In genomic region chr3:52530918-52531635, GRCh38 we compare ENCODE assay signal across 10 cellular contexts. TPM values are rescaled to one million over a fixed set of nuclear protein-coding genes. Genes with fewer than 3 reads are reported as not detected.
DNase-seq lines count a peak whose midpoint lies in the region; ATAC-seq, FAIRE-seq and TF ChIP-seq lines count a peak whose summit lies in the region.
"Had no signal": no experiment of that assay in that cellular context is flagged by ENCODE, and none has a peak within 500 bp of the region (broad histone marks: within the 10 kb centered on the region; RNA-seq: fewer than 3 reads in every experiment).

No MANE protein-coding gene starts in this region.

- H2BK5ac ChIP-seq in H1 (ENCODE audit: low read depth, low read length) = peak overlapping the region; percentile 60; the same call in 1 of the 2 replicates

- H4K20me1 ChIP-seq in H1 (replicated peaks in 1 of 2; ENCODE audit: control insufficient read depth in 1 of 2, insufficient read depth in 2 of 2, low read length in 2 of 2) (peaks cover 17 to 36% of the 10 kb centered on the region in 2 experiments), HepG2 (ENCODE audit: insufficient read depth, low read length) (0 out of 2 replicates have a peak, but pooled peaks cover 5% of the 10 kb centered on the region)

- no peak overlapping the region for H2BK120ac ChIP-seq in H1 (replicated peaks; ENCODE audit: low read depth, low read length)

- H3K79me2 ChIP-seq in H1 (ENCODE audit: control insufficient read depth in 1 of 2, insufficient read depth in 2 of 2, low read length in 2 of 2) = peaks cover 0 to 36% of the 10 kb centered on the region in 2 experiments; a peak in 2 of 4 replicates
- H3K79me2 ChIP-seq in HepG2 (ENCODE audit: insufficient read depth, low read length) = peaks cover 43% of the 10 kb centered on the region

- WGBS in H1 (ENCODE audit: extremely low coverage in 1 of 2, insufficient coverage in 1 of 2, insufficient read length in 1 of 2, insufficient replicate concordance in 2 of 2, low coverage in 1 of 2, low lambda C conversion rate in 2 of 2, missing lambda C conversion rate in 1 of 2), 2 experiments = 89% methylated on average over 8 of the region's 8 CpGs; no CpG with 5 or more reads in 1 of the 2 experiments
- 70% methylated on average over 3 of the region's 8 CpGs for WGBS in HepG2 (ENCODE audit: low lambda C conversion rate)
- 62% methylated on average over 8 of the region's 8 CpGs; no CpG with 5 or more reads in 1 of the 2 donors for WGBS in testis, 2 donors

- TF ChIP-seq CTCF in H1 (IDR thresholded peaks at IDR 0.05; ENCODE audit: control extremely low read depth in 1 of 3, insufficient read depth in 1 of 3, low read depth in 1 of 3, low read length in 3 of 3) = no peak
- no peak for TF ChIP-seq CTCF in HepG2 (CRISPR knock-in tag; IDR thresholded peaks at IDR 0.05)
- no peak for TF ChIP-seq CTCF in testis (IDR thresholded peaks at IDR 0.05)

- CTCF ChIA-PET in activated CD8-positive, alpha-beta memory T cell treated with anti-CD3 and anti-CD28 coated beads, Interleukin-2, amount 10 ng/mL, durations not matched to agents 7 days and 5 days (lab: Charles Lee) = no interaction called here
- CTCF ChIA-PET in H1 (lab: Charles Lee; ENCODE audit: partially characterized antibody) (no interaction called here), HepG2 (lab: Yijun Ruan, JAX; ENCODE audit: low intra/inter-chr PET ratio, low total read pairs) (no interaction called here)

- H3K18ac ChIP-seq in H1 (ENCODE audit: extremely low read depth, low read length) = no peak overlapping the region

- H3K9me3 Mint-ChIP-seq in activated CD8-positive, alpha-beta memory T cell treated with anti-CD3 and anti-CD28 coated beads, Interleukin-2, amount 10 ng/mL, durations not matched to agents 7 days and 5 days (ENCODE audit: low read depth) = no peaks in the 10 kb centered on the region

- no peaks in the 10 kb centered on the region for H3K9me3 ChIP-seq in H1 (ENCODE audit: insufficient read depth in 2 of 2, low read depth in 1 of 2, low read length in 1 of 2)
- H3K9me3 ChIP-seq in HepG2 (ENCODE audit: low read length) = no peaks in the 10 kb centered on the region
- H3K9me3 ChIP-seq in testis = no peaks in the 10 kb centered on the region
- H3K9me3 ChIP-seq: SJCRH30 had no signal

- H4K91ac ChIP-seq in H1 (replicated peaks; ENCODE audit: insufficient read length, low read length) = no peak overlapping the region

- H3K36me3 ChIP-seq in H1 (ENCODE audit: control insufficient read depth in 2 of 4, insufficient read depth in 4 of 4, low read length in 3 of 4) (peaks cover 23 to 38% (median 30%) of the 10 kb centered on the region in 4 experiments), HepG2 (replicated peaks in 1 of 2; ENCODE audit: control insufficient read depth in 1 of 2, insufficient read depth in 2 of 2, low read length in 2 of 2) (peaks cover 15 to 30% of the 10 kb centered on the region in 2 experiments), testis (ENCODE audit: low read depth, missing control alignments) (no peaks in the 10 kb centered on the region)

- POLR2A ChIA-PET in H1 (lab: Charles Lee; ENCODE audit: partially characterized antibody) = interaction anchor here (2.5 to 3.0 kb wide), 2 partner anchors 12 to 15 kb away, joined by 5 to 25 read pairs; no protein-coding TSS in a partner anchor
- POLR2A ChIA-PET in HepG2 (lab: Yijun Ruan, JAX) = no interaction called here

- no peak overlapping the region for H3K56ac ChIP-seq in H1 (replicated peaks; ENCODE audit: insufficient read length, low read depth, low read length)

- H2BK12ac ChIP-seq in H1 (ENCODE audit: low read depth, low read length) = no peak overlapping the region

- peaks cover 33% of the 10 kb centered on the region for H3K79me1 ChIP-seq in H1 (ENCODE audit: low read depth, low read length)

- H3K4ac ChIP-seq in H1 (replicated peaks; ENCODE audit: insufficient read length, low read depth, low read length) = no peak overlapping the region

- H3K4me3 Mint-ChIP-seq in activated CD8-positive, alpha-beta memory T cell treated with anti-CD3 and anti-CD28 coated beads, Interleukin-2, amount 10 ng/mL, durations not matched to agents 7 days and 5 days = no peak overlapping the region

- no peak overlapping the region for H3K14ac ChIP-seq in H1 (ENCODE audit: insufficient read length)

- TF ChIP-seq POLR2A in H1 (IDR thresholded peaks at IDR 0.05; ENCODE audit: control extremely low read depth in 1 of 2, low read depth in 2 of 2, low read length in 2 of 2) = no peak
- TF ChIP-seq POLR2A in HepG2 (IDR thresholded peaks at IDR 0.05; ENCODE audit: insufficient read depth in 1 of 2, low read depth in 2 of 2, low read length in 2 of 2) = no peak
- TF ChIP-seq POLR2A in testis (IDR thresholded peaks at IDR 0.05) = no peak

- H4K5ac ChIP-seq in H1 (ENCODE audit: insufficient read length, low read depth, low read length) = peak overlapping the region; percentile 7

- H3K27me3 ChIP-seq in H1 (replicated peaks in 1 of 4; ENCODE audit: control insufficient read depth in 3 of 4, extremely low read depth in 1 of 4, insufficient read depth in 3 of 4, low read length in 3 of 4) (no peaks in the 10 kb centered on the region), HepG2 (ENCODE audit: control insufficient read depth in 1 of 2, insufficient read depth in 2 of 2, low read length in 2 of 2) (no peaks in the 10 kb centered on the region), testis (no peaks in the 10 kb centered on the region)
- H3K27me3 ChIP-seq: SJCRH30 had no signal

- intact Hi-C loops in HepG2 (cut with micrococcal nuclease; ENCODE audit: unreplicated experiment) = loop anchor here (5.0 kb wide), 1 partner anchor 59 kb away; no protein-coding TSS in a partner anchor
- intact Hi-C loops in testis (cut with DNase I; ENCODE audit: low total_unique reads) = no loop called here

- no peak overlapping the region for H3K9ac ChIP-seq in H1 (replicated peaks in 1 of 4; ENCODE audit: extremely low read depth in 1 of 4, low read depth in 3 of 4, low read length in 3 of 4)
- H3K9ac ChIP-seq in HepG2 (ENCODE audit: insufficient read depth, low read depth, low read length) = no peak overlapping the region

- no peak for TF ChIP-seq EP300 in H1 (IDR thresholded peaks at IDR 0.05; ENCODE audit: borderline replicate concordance in 1 of 2, low read depth in 2 of 2, low read length in 2 of 2)
- TF ChIP-seq EP300 in HepG2 (IDR thresholded peaks at IDR 0.05; ENCODE audit: low read depth in 2 of 2, low read length in 2 of 2) = no peak
- TF ChIP-seq EP300 in HepG2 (CRISPR knock-in tag; IDR thresholded peaks at IDR 0.05; ENCODE audit: borderline replicate concordance) = no peak

- H2BK20ac ChIP-seq in H1 (ENCODE audit: low read length) = no peak overlapping the region

- H2AFZ ChIP-seq in H1 (ENCODE audit: low read length) = no peak overlapping the region
- H2AFZ ChIP-seq in HepG2 (ENCODE audit: low read length) = no peak overlapping the region

- H3K4me2 ChIP-seq in H1 (ENCODE audit: insufficient read depth in 1 of 2, low read depth in 2 of 2, low read length in 2 of 2) = peak overlapping the region in 1 of 2 experiments; percentile 89; a peak in 1 of 4 replicates
- no peak overlapping the region for H3K4me2 ChIP-seq in HepG2 (ENCODE audit: low read depth, low read length)

- no peaks in the 10 kb centered on the region for H3K27me3 Mint-ChIP-seq in activated CD8-positive, alpha-beta memory T cell treated with anti-CD3 and anti-CD28 coated beads, Interleukin-2, amount 10 ng/mL, durations not matched to agents 7 days and 5 days

- no peak overlapping the region for H3K23ac ChIP-seq in H1 (ENCODE audit: insufficient read length)

- DNase-seq in activated CD8-positive, alpha-beta memory T cell treated with anti-CD3 and anti-CD28 coated beads, Interleukin-2, amount 50 U/mL, for 4 hours = peak; percentile 13
- no peak for DNase-seq in activated CD8-positive, alpha-beta memory T cell treated with anti-CD3 and anti-CD28 coated beads, Interleukin-2, amount 10 ng/mL, durations not matched to agents 7 days and 5 days
- DNase-seq in H1 (ENCODE audit: low read depth in 1 of 2, low spot score in 2 of 2) (no peak), HepG2 (ENCODE audit: low spot score) (no peak), testis (no peak)
- DNase-seq: NCI-H526, SJCRH30 had no signal

- no peak for ATAC-seq in activated CD8-positive, alpha-beta memory T cell treated with anti-CD3 and anti-CD28 coated beads, Interleukin-2, amount 10 ng/mL, durations not matched to agents 7 days and 5 days
- ATAC-seq in HepG2 (no peak), GM18861 (IDR thresholded peaks at IDR 0.05; ENCODE audit: unreplicated experiment) (no peak), HG03135 (IDR thresholded peaks at IDR 0.05; ENCODE audit: unreplicated experiment) (no peak), GM19467 (IDR thresholded peaks at IDR 0.05; ENCODE audit: unreplicated experiment) (no peak)

- H2BK15ac ChIP-seq in H1 (ENCODE audit: low read length) = no peak overlapping the region

- H3K4me3 ChIP-seq in H1 (ENCODE audit: extremely low read depth in 1 of 4, insufficient read depth in 2 of 4, low read depth in 3 of 4, low read length in 4 of 4) (no peak overlapping the region), HepG2 (replicated peaks in 1 of 3; ENCODE audit: insufficient read depth in 1 of 3, low read depth in 2 of 3, low read length in 3 of 3) (no peak overlapping the region; a peak in 1 of 6 replicates), testis (no peak overlapping the region)
- H3K4me3 ChIP-seq: SJCRH30 had no signal

- TF ChIP-seq RAD21 in H1 (IDR thresholded peaks at IDR 0.05 in 1 of 2, conservative IDR thresholded peaks at IDR 0.05 in 1 of 2; ENCODE audit: low read depth in 2 of 2, low read length in 2 of 2) = no peak
- no peak for TF ChIP-seq RAD21 in HepG2 (CRISPR knock-in tag; IDR thresholded peaks at IDR 0.05)

- H3K23me2 ChIP-seq in H1 (ENCODE audit: low read depth, low read length) = peaks cover 13% of the 10 kb centered on the region; the same call in 1 of the 2 replicates

- in situ Hi-C loops in HepG2 (cut with HindIII; ENCODE audit: extremely low pct_ligation_motif_present, low pct_unique_long_range_greater_than_20kb) = no loop called here

- no peak overlapping the region for H2AK5ac ChIP-seq in H1 (ENCODE audit: low read depth, low read length)

- H4K8ac ChIP-seq in H1 (ENCODE audit: extremely low read depth, insufficient read depth, low read length) = peak overlapping the region; percentile 80

- FAIRE-seq in H1 (lab: Jason Lieb, UNC) = no peak
- no peak for FAIRE-seq in HepG2 (lab: Jason Lieb, UNC)

- H3K4me1 Mint-ChIP-seq in activated CD8-positive, alpha-beta memory T cell treated with anti-CD3 and anti-CD28 coated beads, Interleukin-2, amount 10 ng/mL, durations not matched to agents 7 days and 5 days = peaks cover 21% of the 10 kb centered on the region

- no TSS peak for BruUV-seq in HepG2 (replicated peaks; lab: Mats Ljungman, UMichigan)

- no peak overlapping the region for H3K27ac Mint-ChIP-seq in activated CD8-positive, alpha-beta memory T cell treated with anti-CD3 and anti-CD28 coated beads, Interleukin-2, amount 10 ng/mL, durations not matched to agents 7 days and 5 days

- H3K27ac ChIP-seq in H1 (ENCODE audit: low read depth, low read length) (no peak overlapping the region), HepG2 (ENCODE audit: extremely low read length, insufficient read depth, low read length) (no peak overlapping the region), testis (peak overlapping the region; percentile 69 to 86)
- H3K27ac ChIP-seq: SJCRH30 had no signal

- H3K4me1 ChIP-seq in H1 (replicated peaks in 1 of 4; ENCODE audit: control insufficient read depth in 3 of 4, insufficient read depth in 4 of 4, low read length in 3 of 4) (peaks cover 0 to 22% (median 13%) of the 10 kb centered on the region in 4 experiments; a peak in 6 of 7 replicates), HepG2 (ENCODE audit: insufficient read depth, low read length) (peaks cover 57% of the 10 kb centered on the region), testis (peaks cover 58% of the 10 kb centered on the region)
- H3K4me1 ChIP-seq: SJCRH30 had no signal

- H3K36me3 Mint-ChIP-seq in activated CD8-positive, alpha-beta memory T cell treated with anti-CD3 and anti-CD28 coated beads, Interleukin-2, amount 10 ng/mL, durations not matched to agents 7 days and 5 days = peaks cover 2% of the 10 kb centered on the region

RNA-seq across cellular contexts. Expression of gene NT5DC2, which starts 2.6 kb away (rescaled TPM):
- total RNA-seq in activated CD8-positive, alpha-beta memory T cell treated with anti-CD3 and anti-CD28 coated beads, Interleukin-2, amount 10 ng/mL, durations not matched to agents 7 days and 5 days = 10 to 100 TPM; 38.7 to 54.5 TPM
- 331 and 367 TPM in 2 replicates for total RNA-seq in H1 (2021; fragmentation: NEBNext Ultra II Directional; extraction: Animal tissue kit (Norgen Biotek cat#: 25700))
- polyA plus RNA-seq in H1 (2011; rRNA removed) (477 and 618 TPM in 2 replicates), HepG2 (2011; rRNA removed) (217 and 240 TPM in 2 replicates), testis (ENCODE audit: insufficient read depth, low read depth, low replicate concordance) (92.4 TPM)
- 370 TPM for polyA plus RNA-seq in H1 (2011; cell fraction: cytosol; rRNA removed)
- 830 TPM for polyA plus RNA-seq in H1 (2011; cell fraction: nucleus; rRNA removed)
- 216 to 416 TPM (median 397 TPM) in 4 replicates for polyA plus RNA-seq in H1 (2012, experiment 1 of 2)
- polyA plus RNA-seq in H1 (2012, experiment 2 of 2) = 335 TPM
- polyA plus RNA-seq in H1 (2013, experiment 1 of 2) = 241 TPM
- polyA plus RNA-seq in H1 (2013, experiment 2 of 2) = 226 TPM
- 308 and 331 TPM in 2 replicates for polyA minus RNA-seq in H1 (2011; rRNA and poly(A)+ RNA removed)
- polyA minus RNA-seq in H1 (2011; cell fraction: cytosol; rRNA and poly(A)+ RNA removed) = 233 TPM
- polyA minus RNA-seq in H1 (2011; cell fraction: nucleus; rRNA and poly(A)+ RNA removed) = 167 TPM
- total RNA-seq in HepG2 (2016; rRNA removed; fragmentation: Illumina TruSeq; extraction: Trizol) (105 and 131 TPM in 2 replicates), testis (100 to 1,000 TPM; 137 to 147 TPM)
- total RNA-seq in HepG2 (2016; cell fraction: cytosol; rRNA removed; fragmentation: Illumina TruSeq; extraction: Trizol; ENCODE audit: low read depth) = 335 and 351 TPM in 2 replicates
- total RNA-seq in HepG2 (2016; cell fraction: insoluble cytoplasmic fraction; rRNA removed; fragmentation: Illumina TruSeq; extraction: Trizol) = 92.9 and 127 TPM in 2 replicates
- 398 and 413 TPM in 2 replicates for total RNA-seq in HepG2 (2016; cell fraction: membrane; rRNA removed; fragmentation: Illumina TruSeq; extraction: Trizol)
- total RNA-seq in HepG2 (2016; cell fraction: nucleus; rRNA removed; fragmentation: Illumina TruSeq; extraction: Trizol) = 102 and 116 TPM in 2 replicates
- polyA plus RNA-seq in HepG2 (2011; cell fraction: cytosol; rRNA removed) = 148 and 220 TPM in 2 replicates
- 493 and 549 TPM in 2 replicates for polyA plus RNA-seq in HepG2 (2011; cell fraction: nucleus; rRNA removed)
- polyA plus RNA-seq in HepG2 (2012) = 109 and 144 TPM in 2 replicates
- 760 and 829 TPM in 2 replicates for polyA plus RNA-seq in HepG2 (2016; cell fraction: cytosol; fragmentation: Illumina TruSeq; extraction: Trizol; ENCODE audit: low read depth)
- 161 and 192 TPM in 2 replicates for polyA plus RNA-seq in HepG2 (2016; cell fraction: insoluble cytoplasmic fraction; fragmentation: Illumina TruSeq; extraction: Trizol; ENCODE audit: low read depth)
- polyA plus RNA-seq in HepG2 (2016; cell fraction: membrane; fragmentation: Illumina TruSeq; extraction: Trizol; ENCODE audit: low read depth) = 646 and 710 TPM in 2 replicates
- 319 and 344 TPM in 2 replicates for polyA plus RNA-seq in HepG2 (2016; cell fraction: nucleus; fragmentation: Illumina TruSeq; extraction: Trizol; ENCODE audit: insufficient read depth, low read depth)
- polyA minus RNA-seq in HepG2 (2011; rRNA and poly(A)+ RNA removed; ENCODE audit: low replicate concordance) = 166 and 240 TPM in 2 replicates
- polyA minus RNA-seq in HepG2 (2011; cell fraction: cytosol; rRNA and poly(A)+ RNA removed) = 60.3 and 89.1 TPM in 2 replicates
- 74.0 and 75.3 TPM in 2 replicates for polyA minus RNA-seq in HepG2 (2011; cell fraction: nucleus; rRNA and poly(A)+ RNA removed)

RNA-seq across cellular contexts. Expression of gene UQCC5, which starts 5.3 kb away (rescaled TPM):
- 10 to 100 TPM; 12.9 to 15.5 TPM for total RNA-seq in activated CD8-positive, alpha-beta memory T cell treated with anti-CD3 and anti-CD28 coated beads, Interleukin-2, amount 10 ng/mL, durations not matched to agents 7 days and 5 days
- total RNA-seq in H1 (2021; fragmentation: NEBNext Ultra II Directional; extraction: Animal tissue kit (Norgen Biotek cat#: 25700)) = 37.7 and 39.3 TPM in 2 replicates
- polyA plus RNA-seq in H1 (2011; rRNA removed) (35.0 and 45.0 TPM in 2 replicates), HepG2 (2011; rRNA removed) (15.4 and 15.7 TPM in 2 replicates), testis (ENCODE audit: insufficient read depth, low read depth, low replicate concordance) (37.0 TPM)
- polyA plus RNA-seq in H1 (2011; cell fraction: cytosol; rRNA removed) = 55.7 TPM
- polyA plus RNA-seq in H1 (2011; cell fraction: nucleus; rRNA removed) = 59.8 TPM
- 33.1 to 135 TPM (median 91.0 TPM) in 4 replicates for polyA plus RNA-seq in H1 (2012, experiment 1 of 2)
- 63.3 TPM for polyA plus RNA-seq in H1 (2012, experiment 2 of 2)
- polyA plus RNA-seq in H1 (2013, experiment 1 of 2) = 68.6 TPM
- 73.4 TPM for polyA plus RNA-seq in H1 (2013, experiment 2 of 2)
- 4.8 and 5.1 TPM in 2 replicates for polyA minus RNA-seq in H1 (2011; rRNA and poly(A)+ RNA removed)
- 14.8 TPM for polyA minus RNA-seq in H1 (2011; cell fraction: cytosol; rRNA and poly(A)+ RNA removed)
- 25.4 TPM for polyA minus RNA-seq in H1 (2011; cell fraction: nucleus; rRNA and poly(A)+ RNA removed)
- total RNA-seq in HepG2 (2016; rRNA removed; fragmentation: Illumina TruSeq; extraction: Trizol) (29.5 and 33.7 TPM in 2 replicates), testis (10 to 100 TPM; 23.0 to 30.5 TPM)
- total RNA-seq in HepG2 (2016; cell fraction: cytosol; rRNA removed; fragmentation: Illumina TruSeq; extraction: Trizol; ENCODE audit: low read depth) = 45.8 and 54.6 TPM in 2 replicates
- 26.7 and 30.2 TPM in 2 replicates for total RNA-seq in HepG2 (2016; cell fraction: insoluble cytoplasmic fraction; rRNA removed; fragmentation: Illumina TruSeq; extraction: Trizol)
- 28.0 and 35.7 TPM in 2 replicates for total RNA-seq in HepG2 (2016; cell fraction: membrane; rRNA removed; fragmentation: Illumina TruSeq; extraction: Trizol)
- 13.6 and 19.8 TPM in 2 replicates for total RNA-seq in HepG2 (2016; cell fraction: nucleus; rRNA removed; fragmentation: Illumina TruSeq; extraction: Trizol)
- 16.5 and 17.9 TPM in 2 replicates for polyA plus RNA-seq in HepG2 (2011; cell fraction: cytosol; rRNA removed)
- polyA plus RNA-seq in HepG2 (2011; cell fraction: nucleus; rRNA removed) = 23.9 and 45.2 TPM in 2 replicates
- polyA plus RNA-seq in HepG2 (2012) = 7.0 and 36.2 TPM in 2 replicates
- 58.7 and 84.5 TPM in 2 replicates for polyA plus RNA-seq in HepG2 (2016; cell fraction: cytosol; fragmentation: Illumina TruSeq; extraction: Trizol; ENCODE audit: low read depth)
- polyA plus RNA-seq in HepG2 (2016; cell fraction: insoluble cytoplasmic fraction; fragmentation: Illumina TruSeq; extraction: Trizol; ENCODE audit: low read depth) = 49.0 and 49.7 TPM in 2 replicates
- polyA plus RNA-seq in HepG2 (2016; cell fraction: membrane; fragmentation: Illumina TruSeq; extraction: Trizol; ENCODE audit: low read depth) = 35.2 and 53.6 TPM in 2 replicates
- polyA plus RNA-seq in HepG2 (2016; cell fraction: nucleus; fragmentation: Illumina TruSeq; extraction: Trizol; ENCODE audit: insufficient read depth, low read depth) = 38.0 and 44.8 TPM in 2 replicates
- polyA minus RNA-seq in HepG2 (2011; rRNA and poly(A)+ RNA removed; ENCODE audit: low replicate concordance) = 9.6 and 17.6 TPM in 2 replicates
- polyA minus RNA-seq in HepG2 (2011; cell fraction: cytosol; rRNA and poly(A)+ RNA removed) = 5.4 and 10.7 TPM in 2 replicates
- polyA minus RNA-seq in HepG2 (2011; cell fraction: nucleus; rRNA and poly(A)+ RNA removed) = 13.0 and 14.4 TPM in 2 replicates

RNA-seq across cellular contexts. Expression of gene STAB1, which starts 35.9 kb away (rescaled TPM):
- total RNA-seq in activated CD8-positive, alpha-beta memory T cell treated with anti-CD3 and anti-CD28 coated beads, Interleukin-2, amount 10 ng/mL, durations not matched to agents 7 days and 5 days = not detected
- total RNA-seq in H1 (2021; fragmentation: NEBNext Ultra II Directional; extraction: Animal tissue kit (Norgen Biotek cat#: 25700)) = 1.8 and 1.9 TPM in 2 replicates
- 1.0 and 1.3 TPM in 2 replicates for polyA plus RNA-seq in H1 (2011; rRNA removed)
- polyA plus RNA-seq in H1 (2011; cell fraction: cytosol; rRNA removed) = 0.78 TPM
- polyA plus RNA-seq in H1 (2011; cell fraction: nucleus; rRNA removed) = 3.9 TPM
- polyA plus RNA-seq in H1 (2012, experiment 1 of 2) = 0.64 to 1.5 TPM (median 1.2 TPM) in 4 replicates
- polyA plus RNA-seq in H1 (2012, experiment 2 of 2) = 0.62 TPM
- 1.2 TPM for polyA plus RNA-seq in H1 (2013, experiment 1 of 2)
- polyA plus RNA-seq in H1 (2013, experiment 2 of 2) = 0.99 TPM
- 0.85 and 1.4 TPM in 2 replicates for polyA minus RNA-seq in H1 (2011; rRNA and poly(A)+ RNA removed)
- polyA minus RNA-seq in H1 (2011; cell fraction: cytosol; rRNA and poly(A)+ RNA removed) = 1.7 TPM
- polyA minus RNA-seq in H1 (2011; cell fraction: nucleus; rRNA and poly(A)+ RNA removed) = 2.0 TPM
- total RNA-seq in HepG2 (2016; rRNA removed; fragmentation: Illumina TruSeq; extraction: Trizol) = 0.09 and 0.28 TPM in 2 replicates
- total RNA-seq in HepG2 (2016; cell fraction: cytosol; rRNA removed; fragmentation: Illumina TruSeq; extraction: Trizol; ENCODE audit: low read depth) = not detected in 2 replicates
- 0.11 and 0.18 TPM in 2 replicates for total RNA-seq in HepG2 (2016; cell fraction: insoluble cytoplasmic fraction; rRNA removed; fragmentation: Illumina TruSeq; extraction: Trizol)
- 0.31 TPM in 1 of 2 replicates, not detected in the other for total RNA-seq in HepG2 (2016; cell fraction: membrane; rRNA removed; fragmentation: Illumina TruSeq; extraction: Trizol)
- total RNA-seq in HepG2 (2016; cell fraction: nucleus; rRNA removed; fragmentation: Illumina TruSeq; extraction: Trizol) = 0.13 and 0.16 TPM in 2 replicates
- polyA plus RNA-seq in HepG2 (2011; rRNA removed) = 0.34 and 0.59 TPM in 2 replicates
- 0.13 and 0.16 TPM in 2 replicates for polyA plus RNA-seq in HepG2 (2011; cell fraction: cytosol; rRNA removed)
- 4.1 and 4.3 TPM in 2 replicates for polyA plus RNA-seq in HepG2 (2011; cell fraction: nucleus; rRNA removed)
- 0.23 and 0.24 TPM in 2 replicates for polyA plus RNA-seq in HepG2 (2012)
- polyA plus RNA-seq in HepG2 (2016; cell fraction: cytosol; fragmentation: Illumina TruSeq; extraction: Trizol; ENCODE audit: low read depth) = 0.02 and 0.14 TPM in 2 replicates
- 0.10 TPM in 1 of 2 replicates, not detected in the other for polyA plus RNA-seq in HepG2 (2016; cell fraction: insoluble cytoplasmic fraction; fragmentation: Illumina TruSeq; extraction: Trizol; ENCODE audit: low read depth)
- polyA plus RNA-seq in HepG2 (2016; cell fraction: membrane; fragmentation: Illumina TruSeq; extraction: Trizol; ENCODE audit: low read depth) = not detected in 2 replicates
- polyA plus RNA-seq in HepG2 (2016; cell fraction: nucleus; fragmentation: Illumina TruSeq; extraction: Trizol; ENCODE audit: insufficient read depth, low read depth) = 0.30 TPM in 1 of 2 replicates, not detected in the other
- polyA minus RNA-seq in HepG2 (2011; rRNA and poly(A)+ RNA removed; ENCODE audit: low replicate concordance) = 0.26 and 1.0 TPM in 2 replicates
- 0.30 TPM in 1 of 2 replicates, not detected in the other for polyA minus RNA-seq in HepG2 (2011; cell fraction: cytosol; rRNA and poly(A)+ RNA removed)
- 0.50 and 0.90 TPM in 2 replicates for polyA minus RNA-seq in HepG2 (2011; cell fraction: nucleus; rRNA and poly(A)+ RNA removed)
- total RNA-seq in testis = 10 to 100 TPM; 58.6 to 71.9 TPM
- 41.7 TPM for polyA plus RNA-seq in testis (ENCODE audit: insufficient read depth, low read depth, low replicate concordance)
- total RNA-seq: SJCRH30 had no signal

Comparison
In these comparisons a context has a peak if more than half of its experiments do, and no peak if none do; other contexts are left out.
1. H3K27ac ChIP-seq: peak in testis (2 of 2); none in H1 (single experiment) and HepG2 (single experiment).
2. RNA of gene STAB1, which starts 35.9 kb away (total RNA-seq): 58.6 to 71.9 TPM in testis; 1.8 to 1.9 TPM in H1, 0.09 to 0.31 TPM in HepG2 and not detected in activated CD8-positive, alpha-beta memory T cell treated with anti-CD3 and anti-CD28 coated beads, Interleukin-2, amount 10 ng/mL, durations not matched to agents 7 days and 5 days; every median in the first group is over 10 times any median in the second.